In genomic region chr18:2847341-2848144, GRCh38 we compare ENCODE assay signal across 8 cellular contexts. TPM values are rescaled to one million over a fixed set of nuclear protein-coding genes. Genes with fewer than 3 reads are reported as not detected.
A peak's percentile ranks its signal among the peaks of the same experiment; 100 is the strongest.
DNase-seq lines count a peak whose midpoint lies in the region; ATAC-seq and TF ChIP-seq lines count a peak whose summit lies in the region.

No MANE protein-coding gene starts in this region.

- no peak for TF ChIP-seq CTCF in adrenal gland (IDR thresholded peaks at IDR 0.05)

- H3K36me3 Mint-ChIP-seq in activated naive CD8-positive, alpha-beta T cell treated with anti-CD3 and anti-CD28 coated beads for 36 hours, result no peaks in the 10 kb centered on the region

- H3K4me3 Mint-ChIP-seq in activated naive CD8-positive, alpha-beta T cell treated with anti-CD3 and anti-CD28 coated beads for 36 hours, result peak overlapping the region; percentile 80

- peaks cover 11 to 21% of the 10 kb centered on the region in 2 donors for H3K4me1 ChIP-seq in adrenal gland (replicated peaks in 1 of 2)

- peak; percentile 50 for DNase-seq in activated naive CD8-positive, alpha-beta T cell treated with anti-CD3 and anti-CD28 coated beads for 36 hours
- DNase-seq in adrenal gland (no peak), NCI-H2107 (lab: John Stamatoyannopoulos, UW) (no peak)

- no peaks in the 10 kb centered on the region for H3K9me3 Mint-ChIP-seq in activated naive CD8-positive, alpha-beta T cell treated with anti-CD3 and anti-CD28 coated beads for 36 hours

- H3K27ac ChIP-seq in skin epidermis (peak overlapping the region; percentile 43 to 89 (median 80)), adrenal gland (peak overlapping the region in 2 of 5 donors; percentile 57 to 79)

- no peak for TF ChIP-seq POLR2A in adrenal gland (IDR thresholded peaks at IDR 0.05)

- H3K27me3 ChIP-seq in adrenal gland, result peaks cover 35% of the 10 kb centered on the region

- intact Hi-C loops in adrenal gland (cut with DNase I), result no loop called here

- H3K4me3 ChIP-seq in iPS-11a (ENCODE audit: low read depth, low read length) (peak overlapping the region; percentile 55), skin epidermis (peak overlapping the region; percentile 26 to 54 (median 47)), adrenal gland (peak overlapping the region in 1 of 4 donors; percentile 54)

- H3K27me3 Mint-ChIP-seq in activated naive CD8-positive, alpha-beta T cell treated with anti-CD3 and anti-CD28 coated beads for 36 hours, result peaks cover 60% of the 10 kb centered on the region

- 0 to 2% (median 2%) methylated on average over 1 to 71 of the region's 71 CpGs for WGBS in adrenal gland, 4 donors

- no peaks in the 10 kb centered on the region for H3K9me3 ChIP-seq in adrenal gland (replicated peaks in 1 of 3)

- H3K36me3 ChIP-seq in adrenal gland (replicated peaks in 1 of 2), result no peaks in the 10 kb centered on the region

- peak; percentile 48 for ATAC-seq in GM18502 (IDR thresholded peaks at IDR 0.05; ENCODE audit: poor library complexity, unreplicated experiment)
- ATAC-seq in HG03354 (IDR thresholded peaks at IDR 0.05; ENCODE audit: poor library complexity, severe bottlenecking, unreplicated experiment), result peak; percentile 46
- ATAC-seq in HG02938 (IDR thresholded peaks at IDR 0.05; ENCODE audit: unreplicated experiment), result no peak

- no peak overlapping the region for H3K27ac Mint-ChIP-seq in activated naive CD8-positive, alpha-beta T cell treated with anti-CD3 and anti-CD28 coated beads for 36 hours

- H3K4me1 Mint-ChIP-seq in activated naive CD8-positive, alpha-beta T cell treated with anti-CD3 and anti-CD28 coated beads for 36 hours, result peaks cover 22% of the 10 kb centered on the region

RNA-seq across cellular contexts. Expression of gene EMILIN2, which starts 0.7 kb away (rescaled TPM):
- total RNA-seq in activated naive CD8-positive, alpha-beta T cell treated with anti-CD3 and anti-CD28 coated beads for 36 hours, result 10 to 100 TPM; 26.3 to 30.2 TPM
- 10 to 100 TPM in 5 of 8 donors, 1 to 10 TPM in 3; 5.0 to 20.8 (median 11.1) TPM for total RNA-seq in adrenal gland
- 1 to 10 TPM; 3.3 to 9.2 (median 6.5) TPM for polyA plus RNA-seq in adrenal gland
